15 cellular contexts compared by ENCODE assay signal in the genomic region with DNA sequence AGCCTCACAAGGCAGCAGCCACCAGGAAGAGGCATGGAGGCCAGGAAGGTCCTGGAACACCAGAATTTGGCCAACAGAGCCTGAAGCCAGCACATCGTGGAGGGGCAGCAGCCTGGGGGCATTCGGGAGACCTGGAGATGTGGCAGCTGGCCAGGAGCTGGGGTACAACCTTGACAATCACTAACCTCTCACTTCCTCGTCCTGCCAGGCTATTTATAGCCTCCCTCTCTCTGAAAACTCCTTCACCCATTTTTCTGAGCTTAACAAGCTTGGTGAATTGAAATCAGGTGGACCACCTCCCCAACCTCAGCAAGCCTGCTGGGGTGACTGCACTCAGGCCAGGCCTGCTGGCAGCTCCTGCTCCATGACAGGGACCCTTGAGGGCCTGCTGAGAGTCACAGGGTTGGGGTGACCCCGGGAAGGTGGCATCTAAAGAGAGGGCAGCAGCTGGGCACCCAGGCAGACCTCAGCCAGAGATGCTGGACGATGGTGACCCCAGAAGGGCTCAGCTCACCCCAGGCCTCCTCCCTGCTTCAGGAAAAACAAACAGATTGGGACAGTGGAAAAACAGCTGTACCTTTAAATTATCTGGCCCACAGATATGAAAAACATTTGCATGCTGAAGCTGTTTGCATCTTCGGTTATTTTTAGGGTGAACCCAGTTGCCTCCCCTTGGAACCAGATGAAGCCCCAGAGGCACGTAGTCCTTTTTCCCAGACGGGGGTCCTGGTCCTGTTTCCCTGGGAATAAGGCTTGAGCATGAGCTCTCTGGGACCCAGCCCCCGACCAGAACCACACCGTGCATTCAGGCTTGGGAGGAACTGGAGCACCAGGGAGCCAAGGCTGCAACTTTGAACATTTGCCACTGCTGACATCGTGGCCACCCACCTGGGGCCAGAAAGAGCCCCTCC.
A peak's percentile ranks its signal among the peaks of the same experiment; 100 is the strongest.
DNase-seq lines count a peak whose midpoint lies in the region; ATAC-seq, FAIRE-seq and TF ChIP-seq lines count a peak whose summit lies in the region.
"Had no signal": no experiment of that assay in that cellular context is flagged by ENCODE, and none has a peak within 500 bp of the region (broad histone marks: within the 10 kb centered on the region; RNA-seq: fewer than 3 reads in every experiment).

No MANE protein-coding gene starts in this region.

- peaks cover 3% of the 10 kb centered on the region for H3K36me3 Mint-ChIP-seq in CD4-positive, CD25-positive, alpha-beta regulatory T cell
- H3K36me3 Mint-ChIP-seq in activated T-helper 2 cell treated with anti-CD3 and anti-CD28 coated beads, Interferon-gamma antibody, Interleukin-2, Interleukin-4, amounts not matched to agents 10 μg/mL and 5 μg/mL and 100 μg/mL, durations not matched to agents 14 hours and 24 hours and 36 hours (ENCODE audit: low read depth): no peaks in the 10 kb centered on the region
- H3K36me3 Mint-ChIP-seq: stimulated activated effector memory CD8-positive, alpha-beta T cell treated with anti-CD3 and anti-CD28 coated beads, Interleukin-12 subunit alpha, Interleukin-12 subunit beta, amount 100 ng/mL, for 72 hours had no signal

- no peaks in the 10 kb centered on the region for H3K36me3 ChIP-seq in CD4-positive, CD25-positive, alpha-beta regulatory T cell (ENCODE audit: control insufficient read depth, insufficient read depth, low read length)
- no peaks in the 10 kb centered on the region for H3K36me3 ChIP-seq in right atrium auricular region
- H3K36me3 ChIP-seq: brain microvascular endothelial cell, gastroesophageal sphincter had no signal

- peak overlapping the region; percentile 75 to 94 (median 83) for H3K27ac Mint-ChIP-seq in CD4-positive, CD25-positive, alpha-beta regulatory T cell
- H3K27ac Mint-ChIP-seq in activated T-helper 2 cell treated with anti-CD3 and anti-CD28 coated beads, Interferon-gamma antibody, Interleukin-2, Interleukin-4, amounts not matched to agents 10 μg/mL and 5 μg/mL and 100 μg/mL, durations not matched to agents 14 hours and 24 hours and 36 hours: no peak overlapping the region
- H3K27ac Mint-ChIP-seq: activated CD8-positive, alpha-beta T cell treated with anti-CD3 and anti-CD28 coated beads for 36 hours had no signal

- H3K4me3 ChIP-seq in CD4-positive, CD25-positive, alpha-beta regulatory T cell (ENCODE audit: low read depth, low read length): no peak overlapping the region
- no peak overlapping the region for H3K4me3 ChIP-seq in right atrium auricular region
- H3K4me3 ChIP-seq: gastroesophageal sphincter had no signal

- H3K27me3 ChIP-seq in CD4-positive, CD25-positive, alpha-beta regulatory T cell (ENCODE audit: control insufficient read depth, insufficient read depth, low read length): no peaks in the 10 kb centered on the region
- no peaks in the 10 kb centered on the region for H3K27me3 ChIP-seq in right atrium auricular region
- H3K27me3 ChIP-seq: brain microvascular endothelial cell, gastroesophageal sphincter had no signal

- intact Hi-C loops in activated T-helper 2 cell treated with anti-CD3 and anti-CD28 coated beads, Interferon-gamma antibody, Interleukin-2, Interleukin-4, amounts not matched to agents 10 μg/mL and 5 μg/mL and 100 μg/mL, durations not matched to agents 14 hours and 24 hours and 36 hours (cut with micrococcal nuclease): no loop called here

- TF ChIP-seq CTCF in right atrium auricular region (IDR thresholded peaks at IDR 0.05): no peak

- H3K9me3 ChIP-seq in CD4-positive, CD25-positive, alpha-beta regulatory T cell (ENCODE audit: control insufficient read depth in 2 of 2, low read length in 2 of 2): no peaks in the 10 kb centered on the region
- H3K9me3 ChIP-seq in right atrium auricular region: no peaks in the 10 kb centered on the region
- H3K9me3 ChIP-seq: gastroesophageal sphincter had no signal

- H3K4me1 Mint-ChIP-seq in CD4-positive, CD25-positive, alpha-beta regulatory T cell: peaks cover 15 to 70% (median 23%) of the 10 kb centered on the region in 4 donors
- H3K4me1 Mint-ChIP-seq in activated T-helper 2 cell treated with anti-CD3 and anti-CD28 coated beads, Interferon-gamma antibody, Interleukin-2, Interleukin-4, amounts not matched to agents 10 μg/mL and 5 μg/mL and 100 μg/mL, durations not matched to agents 14 hours and 24 hours and 36 hours (ENCODE audit: low read depth): peaks cover 2% of the 10 kb centered on the region

- H3K4me1 ChIP-seq in CD4-positive, CD25-positive, alpha-beta regulatory T cell (ENCODE audit: control insufficient read depth, insufficient read depth, low read length, poor library complexity, severe bottlenecking): no peaks in the 10 kb centered on the region
- peaks cover 0 to 81% of the 10 kb centered on the region in 2 donors for H3K4me1 ChIP-seq in right atrium auricular region

- no peak for ATAC-seq in CD4-positive, CD25-positive, alpha-beta regulatory T cell (ENCODE audit: low read depth in 2 of 2)
- ATAC-seq in HG03571 (IDR thresholded peaks at IDR 0.05; ENCODE audit: unreplicated experiment) (no peak), GM21717 (IDR thresholded peaks at IDR 0.05; ENCODE audit: unreplicated experiment) (no peak)
- ATAC-seq: activated CD8-positive, alpha-beta T cell treated with anti-CD3 and anti-CD28 coated beads for 36 hours; gastroesophageal sphincter; stimulated activated effector memory CD8-positive, alpha-beta T cell treated with anti-CD3 and anti-CD28 coated beads, Interleukin-12 subunit alpha, Interleukin-12 subunit beta, amount 100 ng/mL, for 72 hours had no signal

- H3K9me3 Mint-ChIP-seq in CD4-positive, CD25-positive, alpha-beta regulatory T cell: no peaks in the 10 kb centered on the region
- no peaks in the 10 kb centered on the region for H3K9me3 Mint-ChIP-seq in activated T-helper 2 cell treated with anti-CD3 and anti-CD28 coated beads, Interferon-gamma antibody, Interleukin-2, Interleukin-4, amounts not matched to agents 10 μg/mL and 5 μg/mL and 100 μg/mL, durations not matched to agents 14 hours and 24 hours and 36 hours
- H3K9me3 Mint-ChIP-seq: activated CD8-positive, alpha-beta T cell treated with anti-CD3 and anti-CD28 coated beads for 36 hours; stimulated activated effector memory CD8-positive, alpha-beta T cell treated with anti-CD3 and anti-CD28 coated beads, Interleukin-12 subunit alpha, Interleukin-12 subunit beta, amount 100 ng/mL, for 72 hours had no signal

- DNase-seq in CD4-positive, CD25-positive, alpha-beta regulatory T cell: no peak
- DNase-seq in GM18507 (ENCODE audit: extremely low spot score, insufficient read length, low read depth) (no peak), NAMALWA (ENCODE audit: low spot score) (peak; percentile 46), right atrium auricular region (ENCODE audit: low spot score) (no peak), T1000 (lab: John Stamatoyannopoulos, UW) (no peak)
- DNase-seq in activated T-helper 2 cell treated with anti-CD3 and anti-CD28 coated beads, Interferon-gamma antibody, Interleukin-2, Interleukin-4, amounts not matched to agents 10 μg/mL and 5 μg/mL and 100 μg/mL, durations not matched to agents 14 hours and 24 hours and 36 hours (ENCODE audit: low spot score): no peak
- DNase-seq: activated CD8-positive, alpha-beta T cell treated with anti-CD3 and anti-CD28 coated beads for 36 hours; activated gamma-delta T cell treated with Interleukin-2 at 50 U/mL for 16 hours; brain microvascular endothelial cell; kidney glomerular epithelial cell; stimulated activated CD4-positive, alpha-beta T cell treated with anti-CD3 and anti-CD28 coated beads, Interleukin-4, amount 100 ng/mL, for 1 hour had no signal

- H3K27ac ChIP-seq in CD4-positive, CD25-positive, alpha-beta regulatory T cell (ENCODE audit: insufficient read depth, low read length, poor library complexity, severe bottlenecking): no peak overlapping the region
- H3K27ac ChIP-seq in right atrium auricular region: peak overlapping the region; percentile 74 to 76
- H3K27ac ChIP-seq: brain microvascular endothelial cell, gastroesophageal sphincter had no signal

- no peaks in the 10 kb centered on the region for H3K27me3 Mint-ChIP-seq in CD4-positive, CD25-positive, alpha-beta regulatory T cell
- H3K27me3 Mint-ChIP-seq in activated T-helper 2 cell treated with anti-CD3 and anti-CD28 coated beads, Interferon-gamma antibody, Interleukin-2, Interleukin-4, amounts not matched to agents 10 μg/mL and 5 μg/mL and 100 μg/mL, durations not matched to agents 14 hours and 24 hours and 36 hours (ENCODE audit: low read depth): no peaks in the 10 kb centered on the region
- H3K27me3 Mint-ChIP-seq: activated CD8-positive, alpha-beta T cell treated with anti-CD3 and anti-CD28 coated beads for 36 hours had no signal

- FAIRE-seq in GM18507 (lab: Jason Lieb, UNC): peak; percentile 72

- no peak overlapping the region for H3K4me3 Mint-ChIP-seq in CD4-positive, CD25-positive, alpha-beta regulatory T cell
- no peak overlapping the region for H3K4me3 Mint-ChIP-seq in activated T-helper 2 cell treated with anti-CD3 and anti-CD28 coated beads, Interferon-gamma antibody, Interleukin-2, Interleukin-4, amounts not matched to agents 10 μg/mL and 5 μg/mL and 100 μg/mL, durations not matched to agents 14 hours and 24 hours and 36 hours (ENCODE audit: low read depth)
- H3K4me3 Mint-ChIP-seq: activated CD8-positive, alpha-beta T cell treated with anti-CD3 and anti-CD28 coated beads for 36 hours; stimulated activated effector memory CD8-positive, alpha-beta T cell treated with anti-CD3 and anti-CD28 coated beads, Interleukin-12 subunit alpha, Interleukin-12 subunit beta, amount 100 ng/mL, for 72 hours had no signal
